9 cellular contexts compared by ENCODE assay signal in the genomic region with DNA sequence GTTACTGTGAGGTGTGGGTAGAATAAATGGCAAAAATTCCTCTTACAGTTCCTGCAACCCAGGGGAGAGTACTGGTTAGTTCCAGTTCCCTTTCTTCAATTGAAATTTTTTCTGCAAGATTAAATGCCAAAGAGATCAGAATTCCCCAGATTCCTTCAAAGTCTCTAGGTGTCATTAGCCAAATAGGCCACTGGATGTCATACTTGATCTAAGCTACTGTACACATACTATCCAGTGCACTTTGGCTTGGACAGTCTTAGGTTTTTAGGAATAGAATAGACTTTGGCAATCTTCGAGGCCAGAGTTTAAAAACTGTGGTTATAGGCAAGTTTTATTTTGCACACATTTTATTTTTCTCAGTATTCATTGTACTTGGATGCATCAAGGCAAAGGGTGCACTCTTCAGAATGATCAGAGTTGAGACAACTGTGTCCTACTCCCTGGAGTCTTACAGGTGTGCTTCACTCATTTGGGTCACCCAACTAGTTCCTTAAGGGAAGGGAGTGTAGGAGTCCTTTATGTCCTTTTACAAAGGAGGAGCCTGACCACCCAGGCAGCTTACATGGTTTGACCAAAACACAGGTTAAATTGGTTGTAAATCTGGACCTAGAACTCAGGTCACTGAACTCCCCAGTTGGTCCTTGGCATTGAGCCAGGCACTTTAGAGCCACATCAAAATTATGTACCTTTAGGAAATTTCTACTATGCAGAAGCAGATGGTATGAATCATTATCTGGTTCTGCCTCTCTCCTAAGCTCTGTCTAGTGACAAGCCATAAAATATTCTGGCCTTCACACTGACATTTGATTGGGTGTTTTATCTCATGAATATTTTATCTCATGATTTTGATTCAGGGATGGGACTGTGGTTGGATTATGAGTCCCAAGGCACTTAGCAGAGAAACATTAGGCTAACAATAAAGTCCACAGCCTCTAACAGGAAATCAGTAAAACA. TPM values are rescaled to one million over a fixed set of nuclear protein-coding genes. Genes with fewer than 3 reads are reported as not detected.
DNase-seq lines count a peak whose midpoint lies in the region; ATAC-seq and TF ChIP-seq lines count a peak whose summit lies in the region.
"Had no signal": no experiment of that assay in that cellular context is flagged by ENCODE, and none has a peak within 500 bp of the region (broad histone marks: within the 10 kb centered on the region; RNA-seq: fewer than 3 reads in every experiment).

No MANE protein-coding gene starts in this region.

- H2AFZ ChIP-seq in Loucy (ENCODE audit: low read length) (no peak overlapping the region), trophoblast cell (ENCODE audit: insufficient read depth, low read length, poor library complexity) (no peak overlapping the region)

- 56 to 60% methylated on average over 1 of the region's 1 CpG for WGBS in endodermal cell (ENCODE audit: insufficient coverage in 1 of 2, insufficient read length in 1 of 2), 2 experiments
- WGBS in trophoblast cell (ENCODE audit: extremely low coverage, insufficient coverage, insufficient read length), result no CpG with 5 or more reads among the region's 1 CpG

- no peak overlapping the region for H2BK120ac ChIP-seq in trophoblast cell (ENCODE audit: insufficient read depth, low read length, poor library complexity)

- peaks cover 20% of the 10 kb centered on the region for H3K9me3 Mint-ChIP-seq in endodermal cell
- H3K9me3 Mint-ChIP-seq in naive thymus-derived CD8-positive, alpha-beta T cell, result peaks cover 0 to 30% (median 9%) of the 10 kb centered on the region in 9 donors
- H3K9me3 Mint-ChIP-seq in stimulated activated effector memory CD8-positive, alpha-beta T cell treated with anti-CD3 and anti-CD28 coated beads, Interleukin-12 subunit alpha, Interleukin-12 subunit beta, amount 100 ng/mL, for 72 hours, result peaks cover 4% of the 10 kb centered on the region

- H4K91ac ChIP-seq in trophoblast cell (ENCODE audit: low read depth, low read length), result no peak overlapping the region

- ATAC-seq in naive thymus-derived CD8-positive, alpha-beta T cell, result no peak
- ATAC-seq in T-helper 17 cell, result no peak
- ATAC-seq in stimulated activated effector memory CD8-positive, alpha-beta T cell treated with anti-CD3 and anti-CD28 coated beads, Interleukin-12 subunit alpha, Interleukin-12 subunit beta, amount 100 ng/mL, for 72 hours, result no peak

- H3K27me3 ChIP-seq in Loucy (ENCODE audit: insufficient read depth, low read length, poor library complexity, severe bottlenecking), result no peaks in the 10 kb centered on the region
- no peaks in the 10 kb centered on the region for H3K27me3 ChIP-seq in endodermal cell (ENCODE audit: control insufficient read depth, insufficient read depth, low read length, poor library complexity, severe bottlenecking)
- no peaks in the 10 kb centered on the region for H3K27me3 ChIP-seq in trophoblast cell (ENCODE audit: insufficient read depth, low read length)
- H3K27me3 ChIP-seq: tibial artery had no signal

- H2BK12ac ChIP-seq in trophoblast cell (ENCODE audit: low read length), result no peak overlapping the region

- no peaks in the 10 kb centered on the region for H3K9me3 ChIP-seq in Loucy (ENCODE audit: insufficient read depth, low read depth, low read length)
- H3K9me3 ChIP-seq in endodermal cell (ENCODE audit: control insufficient read depth, low read length), result no peaks in the 10 kb centered on the region
- H3K9me3 ChIP-seq in trophoblast cell (ENCODE audit: insufficient read depth, low read depth, low read length), result no peaks in the 10 kb centered on the region
- H3K9me3 ChIP-seq in T-helper 17 cell (ENCODE audit: control insufficient read depth, low read length, poor library complexity, severe bottlenecking), result no peaks in the 10 kb centered on the region
- H3K9me3 ChIP-seq: tibial artery had no signal

- H4K8ac ChIP-seq in trophoblast cell (ENCODE audit: low read depth, low read length), result no peak overlapping the region

- H3K4me3 ChIP-seq in Loucy (ENCODE audit: low read length, poor library complexity, severe bottlenecking) (no peak overlapping the region), endodermal cell (ENCODE audit: low read length) (no peak overlapping the region), trophoblast cell (ENCODE audit: low read depth, low read length) (no peak overlapping the region)
- H3K4me3 ChIP-seq: tibial artery had no signal

- H3F3A ChIP-seq in Loucy (ENCODE audit: low read depth), result no peaks in the 10 kb centered on the region

- H3K4me1 Mint-ChIP-seq in endodermal cell (peaks cover 14% of the 10 kb centered on the region), T-helper 17 cell (no peaks in the 10 kb centered on the region)
- H3K4me1 Mint-ChIP-seq in naive thymus-derived CD8-positive, alpha-beta T cell, result peaks cover 0 to 18% (median 5%) of the 10 kb centered on the region in 4 donors
- H3K4me1 Mint-ChIP-seq in stimulated activated effector memory CD8-positive, alpha-beta T cell treated with anti-CD3 and anti-CD28 coated beads, Interleukin-12 subunit alpha, Interleukin-12 subunit beta, amount 100 ng/mL, for 72 hours, result no peaks in the 10 kb centered on the region

- H3K36me3 ChIP-seq in Loucy (ENCODE audit: insufficient read depth, low read length), result no peaks in the 10 kb centered on the region
- no peaks in the 10 kb centered on the region for H3K36me3 ChIP-seq in endodermal cell (ENCODE audit: control insufficient read depth, insufficient read depth, low read length)
- H3K36me3 ChIP-seq in trophoblast cell (ENCODE audit: control insufficient read depth in 1 of 2, insufficient read depth in 2 of 2, low read length in 2 of 2), result no peaks in the 10 kb centered on the region
- H3K36me3 ChIP-seq: tibial artery had no signal

- no peak overlapping the region for H4K12ac ChIP-seq in trophoblast cell (ENCODE audit: low read depth, low read length)

- no peaks in the 10 kb centered on the region for H3K9me2 ChIP-seq in Loucy (replicated peaks; ENCODE audit: low read depth, low read length)

- no peaks in the 10 kb centered on the region for H4K20me1 ChIP-seq in Loucy (ENCODE audit: insufficient read depth, low read length, poor library complexity, severe bottlenecking)

- H3K4me3 Mint-ChIP-seq in endodermal cell (no peak overlapping the region), T-helper 17 cell (no peak overlapping the region)
- peak overlapping the region in 1 of 10 donors; percentile 18 for H3K4me3 Mint-ChIP-seq in naive thymus-derived CD8-positive, alpha-beta T cell
- H3K4me3 Mint-ChIP-seq in stimulated activated effector memory CD8-positive, alpha-beta T cell treated with anti-CD3 and anti-CD28 coated beads, Interleukin-12 subunit alpha, Interleukin-12 subunit beta, amount 100 ng/mL, for 72 hours, result no peak overlapping the region

- H3K18ac ChIP-seq in trophoblast cell (ENCODE audit: low read length), result no peak overlapping the region

- H3K27ac Mint-ChIP-seq in endodermal cell (no peak overlapping the region), T-helper 17 cell (no peak overlapping the region)
- H3K27ac Mint-ChIP-seq in naive thymus-derived CD8-positive, alpha-beta T cell, result no peak overlapping the region
- H3K27ac Mint-ChIP-seq in stimulated activated effector memory CD8-positive, alpha-beta T cell treated with anti-CD3 and anti-CD28 coated beads, Interleukin-12 subunit alpha, Interleukin-12 subunit beta, amount 100 ng/mL, for 72 hours, result no peak overlapping the region

- peaks cover 2% of the 10 kb centered on the region for H3K36me3 Mint-ChIP-seq in endodermal cell (ENCODE audit: low read depth)
- H3K36me3 Mint-ChIP-seq in naive thymus-derived CD8-positive, alpha-beta T cell, result peaks cover 0 to 17% (median 7%) of the 10 kb centered on the region in 3 donors
- H3K36me3 Mint-ChIP-seq in T-helper 17 cell (ENCODE audit: low read depth), result peaks cover 3% of the 10 kb centered on the region
- H3K36me3 Mint-ChIP-seq in stimulated activated effector memory CD8-positive, alpha-beta T cell treated with anti-CD3 and anti-CD28 coated beads, Interleukin-12 subunit alpha, Interleukin-12 subunit beta, amount 100 ng/mL, for 72 hours, result no peaks in the 10 kb centered on the region

- H3K79me2 ChIP-seq in Loucy (ENCODE audit: insufficient read depth, low read length), result no peaks in the 10 kb centered on the region
- H3K79me2 ChIP-seq in trophoblast cell (ENCODE audit: control insufficient read depth, insufficient read depth, low read length, poor library complexity), result no peaks in the 10 kb centered on the region

- H3K23ac ChIP-seq in trophoblast cell (ENCODE audit: low read length), result no peak overlapping the region

- H3K14ac ChIP-seq in trophoblast cell (ENCODE audit: low read length), result no peak overlapping the region

- H3K4me1 ChIP-seq in Loucy (ENCODE audit: insufficient read depth, low read length, poor library complexity, severe bottlenecking) (no peaks in the 10 kb centered on the region), endodermal cell (ENCODE audit: control insufficient read depth, insufficient read depth, low read length) (no peaks in the 10 kb centered on the region), trophoblast cell (ENCODE audit: control insufficient read depth in 1 of 2, insufficient read depth in 2 of 2, low read length in 2 of 2) (no peaks in the 10 kb centered on the region)
- H3K4me1 ChIP-seq: tibial artery had no signal

- TF ChIP-seq CTCF in GM12872 (IDR thresholded peaks at IDR 0.05; ENCODE audit: insufficient read depth, low read depth, low read length) (peak; percentile 29; the same call in 2 of the 3 replicates), Loucy (conservative IDR thresholded peaks at IDR 0.05; ENCODE audit: low read length) (peak; percentile 54), endodermal cell (conservative IDR thresholded peaks at IDR 0.05) (peak; percentile 70)

- H2AK5ac ChIP-seq in trophoblast cell (ENCODE audit: low read length), result no peak overlapping the region

- H2BK5ac ChIP-seq in trophoblast cell (ENCODE audit: low read depth, low read length, poor library complexity), result no peak overlapping the region

- H3K27me3 Mint-ChIP-seq in endodermal cell (ENCODE audit: insufficient read depth), result peaks cover 3% of the 10 kb centered on the region
- H3K27me3 Mint-ChIP-seq in naive thymus-derived CD8-positive, alpha-beta T cell, result peaks cover 2 to 18% (median 7%) of the 10 kb centered on the region in 5 donors
- peaks cover under 1% of the 10 kb centered on the region for H3K27me3 Mint-ChIP-seq in T-helper 17 cell

- H3K9ac ChIP-seq in Loucy (ENCODE audit: low read depth, low read length, poor library complexity, severe bottlenecking) (no peak overlapping the region), endodermal cell (ENCODE audit: extremely low read depth, low read length, poor library complexity, severe bottlenecking) (no peak overlapping the region), trophoblast cell (ENCODE audit: low read length) (no peak overlapping the region)

- H3K27ac ChIP-seq in endodermal cell (ENCODE audit: low read depth, low read length) (no peak overlapping the region), trophoblast cell (ENCODE audit: low read depth, low read length) (no peak overlapping the region)
- H3K27ac ChIP-seq: tibial artery had no signal

- H3K4ac ChIP-seq in trophoblast cell (ENCODE audit: low read depth, low read length), result no peak overlapping the region

- POLR2A ChIA-PET in naive thymus-derived CD8-positive, alpha-beta T cell (lab: Charles Lee), result no interaction called here

- H3K79me1 ChIP-seq in trophoblast cell (ENCODE audit: low read length), result no peaks in the 10 kb centered on the region

- H3K4me2 ChIP-seq in Loucy (ENCODE audit: low read depth, low read length, poor library complexity, severe bottlenecking) (no peak overlapping the region), trophoblast cell (ENCODE audit: low read length) (no peak overlapping the region)

- DNase-seq in endodermal cell (no peak), trophoblast cell (peak; percentile 7 to 71), occipital lobe (lab: John Stamatoyannopoulos, UW) (no peak), T-helper 17 cell (no peak)
- DNase-seq in naive thymus-derived CD8-positive, alpha-beta T cell, result no peak
- DNase-seq in stimulated activated effector memory CD8-positive, alpha-beta T cell treated with anti-CD3 and anti-CD28 coated beads, Interleukin-12 subunit alpha, Interleukin-12 subunit beta, amount 100 ng/mL, for 72 hours (ENCODE audit: low spot score in 2 of 2), result no peak
- DNase-seq: tibial artery had no signal

RNA-seq across cellular contexts. Expression of a gene that starts 49.5 kb away (rescaled TPM):
- 1 to 10 TPM; 6.4 to 7.4 TPM for total RNA-seq in endodermal cell
- polyA plus RNA-seq in endodermal cell (2013, experiment 1 of 2), result 10.2 TPM
- polyA plus RNA-seq in endodermal cell (2013, experiment 2 of 2), result 7.1 TPM
- 2.7 and 3.0 TPM in 2 replicates for polyA plus RNA-seq in trophoblast cell (2013)
- 1 to 10 TPM; 4.2 to 5.3 TPM for total RNA-seq in naive thymus-derived CD8-positive, alpha-beta T cell
- polyA plus RNA-seq in naive thymus-derived CD8-positive, alpha-beta T cell, result 1 to 10 TPM in 2 of 3 donors, under 1 TPM in 1; 0.74 to 2.9 (median 1.9) TPM
- 9.8 TPM for total RNA-seq in occipital lobe
- 1 to 10 TPM; 1.3 TPM for total RNA-seq in T-helper 17 cell

Comparison
In these comparisons a context has a peak if more than half of its experiments do, and no peak if none do; other contexts are left out.
1. DNase-seq: peak in trophoblast cell (2 of 2); none in endodermal cell (single experiment), naive thymus-derived CD8-positive, alpha-beta T cell (0 of 10), occipital lobe (single experiment), T-helper 17 cell (0 of 3) and stimulated activated effector memory CD8-positive, alpha-beta T cell treated with anti-CD3 and anti-CD28 coated beads, Interleukin-12 subunit alpha, Interleukin-12 subunit beta, amount 100 ng/mL, for 72 hours (0 of 2).
2. Peak in every context shown above with its lines, with median percentiles within 50 percentile points of each other: CTCF ChIP-seq.